Comparison of ENCODE assay signal across 14 cellular contexts in the genomic region with DNA sequence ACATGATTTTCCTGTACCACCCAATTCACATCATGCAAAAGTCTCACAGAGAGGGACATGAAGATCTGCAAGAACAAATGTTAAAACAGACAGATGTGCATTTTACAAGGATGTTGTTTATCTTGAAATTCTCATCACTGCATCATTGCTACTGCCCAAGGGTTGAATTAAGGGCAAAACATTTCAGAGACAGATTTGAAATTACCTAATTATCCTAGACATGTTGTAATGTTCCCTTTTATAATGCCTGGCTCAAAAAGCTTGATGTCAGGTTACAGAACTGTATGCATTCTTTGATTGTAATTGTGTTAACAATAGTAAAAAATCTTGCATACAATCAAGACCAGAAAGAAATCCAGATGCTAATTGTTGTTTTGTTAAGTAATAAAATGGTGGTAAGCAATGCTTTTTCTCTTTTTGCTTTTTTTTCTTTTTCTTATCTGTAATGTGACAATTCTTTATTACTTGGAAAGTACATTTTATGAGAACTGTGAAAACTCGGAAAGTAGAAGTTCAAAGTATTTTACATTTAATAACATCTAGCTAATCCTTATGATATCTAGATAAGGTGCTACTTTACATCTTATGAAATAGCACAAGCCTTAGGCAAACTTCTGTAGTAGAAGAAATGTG.
"Had no signal": no experiment of that assay in that cellular context is flagged by ENCODE, and none has a peak within 500 bp of the region (broad histone marks: within the 10 kb centered on the region; RNA-seq: fewer than 3 reads in every experiment).

No MANE protein-coding gene starts in this region.

- ATAC-seq: activated CD8-positive, alpha-beta memory T cell treated with anti-CD3 and anti-CD28 coated beads, Interleukin-2, amount 10 ng/mL, durations not matched to agents 7 days and 5 days; naive thymus-derived CD8-positive, alpha-beta T cell had no signal

- H3K27me3 Mint-ChIP-seq: activated CD4-positive, alpha-beta memory T cell treated with anti-CD3 and anti-CD28 coated beads, Interleukin-2, amount 10 ng/mL, durations not matched to agents 7 days and 5 days; activated CD8-positive, alpha-beta memory T cell treated with anti-CD3 and anti-CD28 coated beads, Interleukin-2, amount 10 ng/mL, durations not matched to agents 7 days and 5 days; central memory CD8-positive, alpha-beta T cell; naive thymus-derived CD8-positive, alpha-beta T cell had no signal

- H3K27ac ChIP-seq: coronary artery, neutrophil, sigmoid colon had no signal

- H3K9me3 Mint-ChIP-seq: activated CD4-positive, alpha-beta memory T cell treated with anti-CD3 and anti-CD28 coated beads, Interleukin-2, amount 10 ng/mL, durations not matched to agents 7 days and 5 days; brain; central memory CD8-positive, alpha-beta T cell; naive thymus-derived CD8-positive, alpha-beta T cell had no signal

- H3K4me3 Mint-ChIP-seq: activated CD4-positive, alpha-beta memory T cell treated with anti-CD3 and anti-CD28 coated beads, Interleukin-2, amount 10 ng/mL, durations not matched to agents 7 days and 5 days; activated CD8-positive, alpha-beta memory T cell treated with anti-CD3 and anti-CD28 coated beads, Interleukin-2, amount 10 ng/mL, durations not matched to agents 7 days and 5 days; activated naive CD8-positive, alpha-beta T cell; central memory CD8-positive, alpha-beta T cell; naive thymus-derived CD8-positive, alpha-beta T cell had no signal

- H3K36me3 ChIP-seq: neutrophil, sigmoid colon, thyroid gland had no signal

- DNase-seq: activated CD4-positive, alpha-beta memory T cell treated with anti-CD3 and anti-CD28 coated beads, Interleukin-2, amount 10 ng/mL, durations not matched to agents 7 days and 5 days; activated CD4-positive, alpha-beta T cell treated with anti-CD3 and anti-CD28 coated beads for 48 hours; activated CD4-positive, CD25-positive, alpha-beta regulatory T cell; activated CD8-positive, alpha-beta memory T cell treated with anti-CD3 and anti-CD28 coated beads, Interleukin-2, amount 10 ng/mL, durations not matched to agents 7 days and 5 days; naive thymus-derived CD8-positive, alpha-beta T cell; sigmoid colon; stimulated activated CD8-positive, alpha-beta memory T cell treated with anti-CD3 and anti-CD28 coated beads, Interleukin-4, amount 100 ng/mL, for 48 hours; stimulated activated naive CD4-positive, alpha-beta T cell; thyroid gland had no signal

- H3K27me3 ChIP-seq: sigmoid colon, thyroid gland had no signal

- H3K4me3 ChIP-seq: coronary artery, sigmoid colon, thyroid gland had no signal

- H3K27ac Mint-ChIP-seq: activated CD4-positive, alpha-beta memory T cell treated with anti-CD3 and anti-CD28 coated beads, Interleukin-2, amount 10 ng/mL, durations not matched to agents 7 days and 5 days; activated CD8-positive, alpha-beta memory T cell treated with anti-CD3 and anti-CD28 coated beads, Interleukin-2, amount 10 ng/mL, durations not matched to agents 7 days and 5 days; activated naive CD8-positive, alpha-beta T cell; naive thymus-derived CD8-positive, alpha-beta T cell had no signal

- H3K36me3 Mint-ChIP-seq: activated CD8-positive, alpha-beta memory T cell treated with anti-CD3 and anti-CD28 coated beads, Interleukin-2, amount 10 ng/mL, durations not matched to agents 7 days and 5 days; activated naive CD8-positive, alpha-beta T cell; brain; naive thymus-derived CD8-positive, alpha-beta T cell had no signal
